12 cellular contexts compared by ENCODE assay signal in genomic region chr12:109102491-109102890, GRCh38.
"Had no signal": no experiment of that assay in that cellular context is flagged by ENCODE, and none has a peak within 500 bp of the region (broad histone marks: within the 10 kb centered on the region; RNA-seq: fewer than 3 reads in every experiment).

No MANE protein-coding gene starts in this region.

- H3K27ac ChIP-seq: ovary, right atrium auricular region had no signal

- H3K36me3 ChIP-seq: ovary had no signal

- DNase-seq: erythroblast; foreskin melanocyte; heart left ventricle; naive thymus-derived CD4-positive, alpha-beta T cell; sigmoid colon; stimulated activated CD4-positive, alpha-beta T cell treated with anti-CD3 and anti-CD28 coated beads, Interleukin-12 subunit alpha, Interleukin-12 subunit beta, amount 100 ng/mL, for 4 hours; stimulated activated naive CD4-positive, alpha-beta T cell; trophoblast cell had no signal

- H3K4me3 Mint-ChIP-seq: dendritic cell treated with granulocyte-macrophage colony-stimulating factor and Interleukin-4, amounts not matched to agents 40 ng/mL and 50 ng/mL, for 4 days; naive thymus-derived CD4-positive, alpha-beta T cell had no signal

- H3K27me3 Mint-ChIP-seq: dendritic cell treated with granulocyte-macrophage colony-stimulating factor and Interleukin-4, amounts not matched to agents 40 ng/mL and 50 ng/mL, for 4 days; naive thymus-derived CD4-positive, alpha-beta T cell had no signal

- H3K9me3 Mint-ChIP-seq: dendritic cell treated with granulocyte-macrophage colony-stimulating factor and Interleukin-4, amounts not matched to agents 40 ng/mL and 50 ng/mL, for 4 days; naive thymus-derived CD4-positive, alpha-beta T cell had no signal

- H3K27ac Mint-ChIP-seq: dendritic cell treated with granulocyte-macrophage colony-stimulating factor and Interleukin-4, amounts not matched to agents 40 ng/mL and 50 ng/mL, for 4 days had no signal

- H3K4me3 ChIP-seq: heart left ventricle, ovary, right atrium auricular region, sigmoid colon, skin epidermis had no signal

- H3K27me3 ChIP-seq: heart left ventricle, ovary, right atrium auricular region, sigmoid colon had no signal

- ATAC-seq: heart left ventricle; naive thymus-derived CD4-positive, alpha-beta T cell had no signal

- H3K9me3 ChIP-seq: heart left ventricle, ovary, right atrium auricular region, sigmoid colon had no signal
